In the genomic region with DNA sequence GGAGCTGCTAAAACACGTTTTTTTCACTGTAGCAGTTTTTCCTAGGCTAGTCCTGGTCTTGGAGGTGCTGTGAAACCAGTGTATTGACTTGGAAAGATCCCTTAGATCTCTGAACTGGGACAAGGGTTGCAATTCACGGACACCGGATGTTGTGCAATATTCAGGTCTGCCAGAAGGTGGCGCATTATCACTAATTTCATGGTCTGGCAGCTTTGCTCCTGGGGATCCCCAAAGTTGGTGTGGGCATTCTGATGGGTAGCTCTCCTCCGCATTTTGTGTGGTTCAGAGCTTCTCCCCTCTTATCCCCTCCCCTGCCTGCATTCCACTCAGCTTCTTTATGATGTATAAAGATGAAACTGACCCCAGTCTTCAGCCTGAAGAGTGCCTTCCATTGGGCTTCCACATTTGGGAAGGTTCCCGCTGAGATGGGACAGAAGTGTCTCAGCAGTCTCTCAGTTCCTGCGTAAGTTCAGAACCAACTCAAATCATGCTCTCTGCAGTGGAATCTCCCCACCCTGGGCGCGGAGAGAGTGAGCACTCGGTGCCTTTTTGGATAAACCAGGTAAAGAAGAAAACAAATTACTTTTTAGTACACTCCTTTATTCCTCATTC, we compare ENCODE assay signal across 2 cellular contexts.
TF ChIP-seq lines count a peak whose summit lies in the region.

No MANE protein-coding gene starts in this region.

TF ChIP-seq in IMR-90, 13 proteins besides CTCF, POLR2A, EP300 and RAD21:
- TF ChIP-seq RCOR1 (IDR thresholded peaks at IDR 0.05; ENCODE audit: insufficient replicate concordance, low read length) (no peak), RFX5 (IDR thresholded peaks at IDR 0.05; ENCODE audit: low read depth, low read length) (no peak), CEBPB (IDR thresholded peaks at IDR 0.05; ENCODE audit: low read depth, low read length) (peak; percentile 90), SMC3 (IDR thresholded peaks at IDR 0.05; ENCODE audit: low read depth, low read length) (peak; percentile 36), MAZ (IDR thresholded peaks at IDR 0.05; ENCODE audit: borderline replicate concordance, low read depth, low read length) (no peak)

TF ChIP-seq in H1, 55 proteins besides CTCF, POLR2A, EP300 and RAD21 (continued from another document):
- TF ChIP-seq, protein P1, sequence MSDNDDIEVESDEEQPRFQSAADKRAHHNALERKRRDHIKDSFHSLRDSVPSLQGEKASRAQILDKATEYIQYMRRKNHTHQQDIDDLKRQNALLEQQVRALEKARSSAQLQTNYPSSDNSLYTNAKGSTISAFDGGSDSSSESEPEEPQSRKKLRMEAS (IDR thresholded peaks at IDR 0.05): no peak
- TF ChIP-seq SAP30 (IDR thresholded peaks at IDR 0.05; ENCODE audit: insufficient read depth, insufficient replicate concordance, low read length) (no peak), NANOG (IDR thresholded peaks at IDR 0.05; ENCODE audit: insufficient read depth, low read depth, low read length, poor library complexity, severe bottlenecking) (no peak), CTBP2 (IDR thresholded peaks at IDR 0.05; ENCODE audit: borderline replicate concordance, insufficient read depth, insufficient read length, low read length) (no peak), JUN (IDR thresholded peaks at IDR 0.05; ENCODE audit: low read depth, low read length) (no peak), TBP (IDR thresholded peaks at IDR 0.05; ENCODE audit: low read depth, low read length) (peak; percentile 34; the same call in 1 of the 2 replicates), CEBPB (IDR thresholded peaks at IDR 0.05; ENCODE audit: low read depth, low read length) (peak; percentile 98)
TF ChIP-seq in H1: peak in this region for 2.
